Comparison of ENCODE assay signal across 12 cellular contexts in genomic region chr17:17121162-17121561, GRCh38.
DNase-seq lines count a peak whose midpoint lies in the region; ATAC-seq, FAIRE-seq and TF ChIP-seq lines count a peak whose summit lies in the region.
"Had no signal": no experiment of that assay in that cellular context is flagged by ENCODE, and none has a peak within 500 bp of the region (broad histone marks: within the 10 kb centered on the region; RNA-seq: fewer than 3 reads in every experiment).

No MANE protein-coding gene starts in this region.

- TF ChIP-seq POLR2A in breast epithelium (IDR thresholded peaks at IDR 0.05), result no peak

- peaks cover 15% of the 10 kb centered on the region for H3K4me1 Mint-ChIP-seq in MCF 10A (ENCODE audit: insufficient read depth, unreplicated experiment)

- CTCF ChIA-PET in MCF 10A (lab: Yijun Ruan, JAX), result no interaction called here

- TF ChIP-seq CTCF in breast epithelium (IDR thresholded peaks at IDR 0.05) (no peak), MCF 10A (IDR thresholded peaks at IDR 0.05; ENCODE audit: unreplicated experiment) (no peak), mucosa of descending colon (IDR thresholded peaks at IDR 0.05) (no peak)

- intact Hi-C loops in breast epithelium (cut with DNase I; ENCODE audit: low total_unique reads) (no loop called here), MCF 10A (cut with micrococcal nuclease) (no loop called here), mucosa of descending colon (cut with DNase I, micrococcal nuclease) (no loop called here)

- no TSS peak for BruUV-seq in MCF 10A (replicated peaks; lab: Mats Ljungman, UMichigan)

- in situ Hi-C loops in KBM-7 (cut with MboI; ENCODE audit: low pct_unique_long_range_greater_than_20kb, low sequenced_read_pairs), result no loop called here

- H3K4me1 ChIP-seq in breast epithelium (peaks cover 0 to 23% of the 10 kb centered on the region in 2 donors), mucosa of descending colon (ENCODE audit: low read depth) (peaks cover 44% of the 10 kb centered on the region)

- no peak overlapping the region for H3K4me3 Mint-ChIP-seq in MCF 10A (ENCODE audit: unreplicated experiment)
- H3K4me3 Mint-ChIP-seq: stimulated activated memory B cell treated with anti-CD40 and anti-IgM and Interleukin-4, amounts not matched to agents 10 μg/mL and 1 μg/mL and 100 μg/mL, for 72 hours had no signal

- H3K27ac ChIP-seq in breast epithelium, result peak overlapping the region; percentile 38 to 81
- H3K27ac ChIP-seq: epithelial cell of prostate had no signal

- no peaks in the 10 kb centered on the region for H3K36me3 ChIP-seq in breast epithelium
- no peaks in the 10 kb centered on the region for H3K36me3 ChIP-seq in mucosa of descending colon (ENCODE audit: low read depth)

- POLR2A ChIA-PET in MCF 10A (lab: Yijun Ruan, JAX), result interaction anchor here (0.7 kb wide), 1 partner anchor 64 kb away, joined by 4 read pairs; no protein-coding TSS in a partner anchor

- H3K27me3 ChIP-seq in breast epithelium, result no peaks in the 10 kb centered on the region

- ATAC-seq in mucosa of descending colon, result peak; percentile 73
- ATAC-seq: stimulated activated memory B cell treated with anti-CD40 and anti-IgM and Interleukin-4, amounts not matched to agents 10 μg/mL and 1 μg/mL and 100 μg/mL, for 72 hours had no signal

- no peak overlapping the region for H3K4me3 ChIP-seq in breast epithelium
- no peak overlapping the region for H3K4me3 ChIP-seq in mucosa of descending colon

- H3K36me3 Mint-ChIP-seq in MCF 10A (ENCODE audit: insufficient read depth, unreplicated experiment), result peaks cover 14% of the 10 kb centered on the region
- H3K36me3 Mint-ChIP-seq: stimulated activated memory B cell treated with anti-CD40 and anti-IgM and Interleukin-4, amounts not matched to agents 10 μg/mL and 1 μg/mL and 100 μg/mL, for 72 hours had no signal

- DNase-seq in breast epithelium (ENCODE audit: low spot score in 2 of 2), result no peak
- no peak for DNase-seq in MCF 10A (ENCODE audit: unreplicated experiment)
- peak; percentile 62 for DNase-seq in cerebellum (ENCODE audit: low spot score)
- peak in 2 of 3 donors; percentile 40 to 51 for DNase-seq in mucosa of descending colon
- no peak for DNase-seq in urothelium cell line (ENCODE audit: low spot score)
- no peak for DNase-seq in foreskin melanocyte
- no peak for DNase-seq in KBM-7
- DNase-seq in NCI-H1048 (lab: John Stamatoyannopoulos, UW), result no peak
- DNase-seq: GF-D8, NCI-H1105 treated with DMSO at 0.1 percent for 48 hours had no signal

- no peaks in the 10 kb centered on the region for H3K9me3 ChIP-seq in breast epithelium
- no peaks in the 10 kb centered on the region for H3K9me3 ChIP-seq in mucosa of descending colon

- FAIRE-seq in urothelium cell line (lab: Jason Lieb, UNC), result peak; percentile 71

- no peaks in the 10 kb centered on the region for H3K27me3 Mint-ChIP-seq in MCF 10A (ENCODE audit: insufficient read depth, unreplicated experiment)
- H3K27me3 Mint-ChIP-seq: stimulated activated memory B cell treated with anti-CD40 and anti-IgM and Interleukin-4, amounts not matched to agents 10 μg/mL and 1 μg/mL and 100 μg/mL, for 72 hours had no signal

- H3K27ac Mint-ChIP-seq in MCF 10A (ENCODE audit: low read depth, unreplicated experiment), result no peak overlapping the region

- no peaks in the 10 kb centered on the region for H3K9me3 Mint-ChIP-seq in MCF 10A (ENCODE audit: unreplicated experiment)
- H3K9me3 Mint-ChIP-seq: stimulated activated memory B cell treated with anti-CD40 and anti-IgM and Interleukin-4, amounts not matched to agents 10 μg/mL and 1 μg/mL and 100 μg/mL, for 72 hours had no signal

Comparison
In these comparisons a context has a peak if more than half of its experiments do, and no peak if none do; other contexts are left out.
1. DNase-seq: peak in cerebellum (single experiment) and mucosa of descending colon (2 of 3); none in breast epithelium (0 of 2), MCF 10A (single experiment), urothelium cell line (single experiment), foreskin melanocyte (single experiment), KBM-7 (single experiment) and NCI-H1048 (single experiment).